In the genomic region with DNA sequence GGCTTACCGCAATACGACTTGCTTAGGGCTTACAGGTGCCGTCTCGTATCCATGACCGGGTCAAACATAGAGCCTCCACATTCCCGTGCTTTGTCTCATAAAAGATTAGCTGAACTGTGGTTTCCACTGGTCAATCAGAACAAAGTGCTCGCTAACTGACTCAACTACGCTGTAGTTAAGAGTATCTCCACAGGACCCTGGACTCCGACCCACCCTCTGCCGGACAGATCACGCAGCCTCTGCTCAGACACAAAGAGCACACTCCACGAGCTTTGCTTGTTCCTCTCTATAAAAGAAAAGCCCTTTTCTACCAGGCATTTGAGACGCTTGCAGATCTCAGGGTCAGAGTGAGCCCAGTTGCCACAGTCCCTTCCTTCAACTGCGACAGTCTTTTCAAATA, we compare ENCODE assay signal across 8 cellular contexts.
"Had no signal": no experiment of that assay in that cellular context is flagged by ENCODE, and none has a peak within 500 bp of the region (broad histone marks: within the 10 kb centered on the region; RNA-seq: fewer than 3 reads in every experiment).

No MANE protein-coding gene starts in this region.

- H3K4me1 ChIP-seq: HAP-1 had no signal

- ATAC-seq: HCT116, K562 had no signal

- H3K4me3 ChIP-seq: GM23248, HAP-1, K562 had no signal

- DNase-seq: GM23248, GOT3, H7, HFFc6, IMR-90 had no signal

- H3K36me3 ChIP-seq: HAP-1 had no signal

- H3K9me3 ChIP-seq: HAP-1 had no signal

- H3K27ac ChIP-seq: GM23248 had no signal

- H3K27ac Mint-ChIP-seq: HFFc6 had no signal

- H3K4me3 Mint-ChIP-seq: HFFc6 had no signal
